In the genomic region with DNA sequence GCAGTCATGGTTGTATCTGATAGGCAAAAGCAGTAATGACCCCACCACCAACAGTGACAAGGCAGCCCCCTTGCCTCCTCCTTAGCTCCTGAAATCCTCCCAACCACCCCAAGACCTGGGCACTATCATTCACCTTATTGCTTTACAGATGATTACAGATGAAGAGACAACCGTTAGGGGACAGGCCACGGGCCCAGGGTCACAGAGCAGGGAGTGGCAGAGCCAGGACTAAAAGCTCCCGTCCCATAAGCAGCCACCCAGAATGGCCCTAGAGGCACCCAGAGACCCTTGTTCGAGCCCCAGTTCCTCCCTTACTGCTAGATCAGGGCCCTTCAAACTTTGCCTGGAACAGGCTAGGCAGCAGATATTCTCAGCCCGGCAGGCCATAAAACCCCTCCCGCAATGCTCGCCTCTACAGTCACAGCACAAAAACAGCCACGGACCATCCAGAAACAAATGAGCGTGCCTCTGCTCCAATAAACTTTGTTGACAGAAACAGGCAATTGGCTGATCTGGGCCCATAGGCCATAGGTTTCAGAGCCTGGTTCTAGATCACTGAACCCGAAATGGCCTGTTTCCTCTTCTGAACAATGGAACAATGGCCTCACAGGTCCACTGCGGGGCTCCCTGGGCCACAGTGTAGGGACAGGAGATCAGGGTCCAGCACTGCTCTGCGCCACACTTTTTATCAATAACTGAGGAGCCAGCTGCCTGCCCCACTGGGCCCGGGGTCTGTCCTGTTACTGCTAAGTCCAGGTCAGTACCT, we compare ENCODE assay signal across 2 cellular contexts.
TF ChIP-seq lines count a peak whose summit lies in the region.

No MANE protein-coding gene starts in this region.

TF ChIP-seq in WTC11, 78 proteins besides CTCF, POLR2A, EP300 and RAD21 (continued from another document):
- TF ChIP-seq, protein P1, sequence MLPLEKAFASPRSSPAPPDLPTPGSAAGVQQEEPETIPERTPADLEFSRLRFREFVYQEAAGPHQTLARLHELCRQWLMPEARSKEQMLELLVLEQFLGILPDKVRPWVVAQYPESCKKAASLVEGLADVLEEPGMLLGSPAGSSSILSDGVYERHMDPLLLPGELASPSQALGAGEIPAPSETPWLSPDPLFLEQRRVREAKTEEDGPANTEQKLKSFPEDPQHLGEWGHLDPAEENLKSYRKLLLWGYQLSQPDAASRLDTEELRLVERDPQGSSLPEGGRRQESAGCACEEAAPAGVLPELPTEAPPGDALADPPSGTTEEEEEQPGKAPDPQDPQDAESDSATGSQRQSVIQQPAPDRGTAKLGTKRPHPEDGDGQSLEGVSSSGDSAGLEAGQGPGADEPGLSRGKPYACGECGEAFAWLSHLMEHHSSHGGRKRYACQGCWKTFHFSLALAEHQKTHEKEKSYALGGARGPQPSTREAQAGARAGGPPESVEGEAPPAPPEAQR (CRISPR knock-in tag; IDR thresholded peaks at IDR 0.05) = no peak
- TF ChIP-seq RELA (CRISPR knock-in tag; IDR thresholded peaks at IDR 0.05; ENCODE audit: borderline replicate concordance) (no peak), TCF7 (CRISPR knock-in tag; IDR thresholded peaks at IDR 0.05; ENCODE audit: low read depth) (no peak), FOXP4 (CRISPR knock-in tag; IDR thresholded peaks at IDR 0.05) (no peak), ZNF263 (CRISPR knock-in tag; IDR thresholded peaks at IDR 0.05; ENCODE audit: low read depth) (no peak), E2F1 (CRISPR knock-in tag; IDR thresholded peaks at IDR 0.05) (no peak), TP53 (CRISPR knock-in tag; IDR thresholded peaks at IDR 0.05) (no peak), GRHL2 (CRISPR knock-in tag; IDR thresholded peaks at IDR 0.05; ENCODE audit: insufficient replicate concordance, severe bottlenecking) (no peak), ZMAT4 (CRISPR knock-in tag; IDR thresholded peaks at IDR 0.05) (no peak), RORB (CRISPR knock-in tag; IDR thresholded peaks at IDR 0.05) (no peak), NR3C1 (CRISPR knock-in tag; conservative IDR thresholded peaks at IDR 0.05; ENCODE audit: low read depth) (no peak)
- TF ChIP-seq, protein P2, sequence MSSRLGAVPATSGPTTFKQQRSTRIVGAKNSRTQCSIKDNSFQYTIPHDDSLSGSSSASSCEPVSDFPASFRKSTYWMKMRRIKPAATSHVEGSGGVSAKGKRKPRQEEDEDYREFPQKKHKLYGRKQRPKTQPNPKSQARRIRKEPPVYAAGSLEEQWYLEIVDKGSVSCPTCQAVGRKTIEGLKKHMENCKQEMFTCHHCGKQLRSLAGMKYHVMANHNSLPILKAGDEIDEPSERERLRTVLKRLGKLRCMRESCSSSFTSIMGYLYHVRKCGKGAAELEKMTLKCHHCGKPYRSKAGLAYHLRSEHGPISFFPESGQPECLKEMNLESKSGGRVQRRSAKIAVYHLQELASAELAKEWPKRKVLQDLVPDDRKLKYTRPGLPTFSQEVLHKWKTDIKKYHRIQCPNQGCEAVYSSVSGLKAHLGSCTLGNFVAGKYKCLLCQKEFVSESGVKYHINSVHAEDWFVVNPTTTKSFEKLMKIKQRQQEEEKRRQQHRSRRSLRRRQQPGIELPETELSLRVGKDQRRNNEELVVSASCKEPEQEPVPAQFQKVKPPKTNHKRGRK (CRISPR knock-in tag; IDR thresholded peaks at IDR 0.05; ENCODE audit: borderline replicate concordance) = no peak
TF ChIP-seq in WTC11: peak in this region for 0.

TF ChIP-seq in GM23338, 12 proteins besides CTCF, POLR2A, EP300 and RAD21 (continued from another document):
- no peak for TF ChIP-seq REST (IDR thresholded peaks at IDR 0.05; ENCODE audit: unreplicated experiment)
- no peak for TF ChIP-seq ZNF462 (CRISPR knock-in tag; IDR thresholded peaks at IDR 0.05)
- TF ChIP-seq STAT1 (IDR thresholded peaks at IDR 0.05; ENCODE audit: unreplicated experiment) = no peak
- TF ChIP-seq NANOG (IDR thresholded peaks at IDR 0.05; ENCODE audit: borderline replicate concordance) = no peak
